Comparison of ENCODE assay signal across 1 cellular context in the genomic region with DNA sequence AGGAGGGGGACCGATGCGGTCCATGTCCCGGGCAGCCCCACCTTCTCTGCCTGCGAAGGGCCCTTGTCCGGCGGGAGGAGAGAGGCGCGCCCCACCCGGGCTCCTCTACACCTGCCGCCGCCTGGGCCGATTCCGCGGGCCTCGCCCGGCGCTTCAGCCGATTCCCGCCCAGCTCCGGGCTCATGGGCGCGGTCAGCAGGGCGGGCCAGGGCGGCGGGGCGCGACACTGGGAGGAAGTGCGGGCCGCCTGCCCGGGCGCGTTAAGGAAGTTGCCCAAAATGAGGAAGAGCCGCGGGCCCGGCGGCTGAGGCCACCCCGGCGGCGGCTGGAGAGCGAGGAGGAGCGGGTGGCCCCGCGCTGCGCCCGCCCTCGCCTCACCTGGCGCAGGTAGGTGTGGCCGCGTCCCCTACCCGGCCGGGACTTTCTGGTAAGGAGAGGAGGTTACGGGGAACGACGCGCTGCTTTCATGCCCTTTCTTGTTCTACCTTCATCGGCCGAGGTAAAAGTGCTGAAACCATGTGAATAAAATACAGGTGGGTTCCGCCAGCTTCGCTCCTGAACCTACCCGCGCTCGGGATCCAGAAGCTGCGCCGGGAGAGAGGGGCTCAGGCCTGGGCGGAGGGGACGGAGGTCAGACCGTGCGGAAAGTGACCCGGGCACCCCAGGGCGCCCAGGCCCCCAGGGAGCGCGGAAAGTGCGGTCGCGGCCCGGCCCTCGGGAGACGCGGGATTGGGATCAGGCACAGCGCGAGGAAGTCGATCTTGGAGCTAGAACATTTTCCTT.
TF ChIP-seq lines count a peak whose summit lies in the region.

A gene (plus strand): TSS at position 313 of the 783 bp plus-strand sequence. CDS start 42,080 bp downstream, outside the sequence.

TF ChIP-seq in K562, 482 proteins besides CTCF, POLR2A, EP300 and RAD21 (continued from another document and continues in another):
- TF ChIP-seq CTBP1 (IDR thresholded peaks at IDR 0.05; ENCODE audit: borderline replicate concordance) (peak; percentile 85), ZNF445 (CRISPR knock-in tag; IDR thresholded peaks at IDR 0.05; ENCODE audit: low read depth) (no peak), RBM15 (IDR thresholded peaks at IDR 0.05; ENCODE audit: insufficient read depth, low read length) (no peak), SPI1 (IDR thresholded peaks at IDR 0.05; ENCODE audit: borderline replicate concordance, low read depth, low read length) (peak; percentile 96), RBM14 (IDR thresholded peaks at IDR 0.05; ENCODE audit: borderline replicate concordance, insufficient read depth, low read depth, low read length) (no peak), KLF1 (tag; IDR thresholded peaks at IDR 0.05) (0 out of 2 replicates have a peak, but pooled peaks have one; percentile 80), CXXC5 (CRISPR knock-in tag; IDR thresholded peaks at IDR 0.05) (peak; percentile 79), ZNF175 (CRISPR knock-in tag; IDR thresholded peaks at IDR 0.05; ENCODE audit: low read depth) (no peak), ZC3H11A (IDR thresholded peaks at IDR 0.05; ENCODE audit: low read depth, low read length) (no peak), ETV6 (IDR thresholded peaks at IDR 0.05; ENCODE audit: borderline replicate concordance in 1 of 2, low read depth in 2 of 2, low read length in 1 of 2) (peak; percentile 56 to 81; a peak in 3 of 4 replicates), ETV6 (CRISPR knock-in tag; IDR thresholded peaks at IDR 0.05; ENCODE audit: borderline replicate concordance) (no peak), TAF1 (IDR thresholded peaks at IDR 0.05; ENCODE audit: control insufficient read depth, extremely low read depth, insufficient read depth, low read length, severe bottlenecking) (peak; percentile 27), SAFB2 (IDR thresholded peaks at IDR 0.05; ENCODE audit: borderline replicate concordance, low read depth, low read length, severe bottlenecking) (no peak), ZNF668 (CRISPR knock-in tag; IDR thresholded peaks at IDR 0.05) (no peak), ARID2 (IDR thresholded peaks at IDR 0.05) (no peak), NFE2L1 (tag; IDR thresholded peaks at IDR 0.05; ENCODE audit: borderline replicate concordance, low read depth) (no peak), GTF2E2 (tag; IDR thresholded peaks at IDR 0.05) (0 out of 2 replicates have a peak, but pooled peaks have one; percentile 31), E2F3 (CRISPR knock-in tag; IDR thresholded peaks at IDR 0.05) (peak; percentile 55; the same call in 1 of the 2 replicates), RBM22 (IDR thresholded peaks at IDR 0.05; ENCODE audit: low read depth, low read length, poor library complexity, severe bottlenecking) (no peak), LCOR (CRISPR knock-in tag; IDR thresholded peaks at IDR 0.05) (no peak), RFX1 (IDR thresholded peaks at IDR 0.05) (no peak), ZNF124 (CRISPR knock-in tag; IDR thresholded peaks at IDR 0.05) (no peak), CBX2 (IDR thresholded peaks at IDR 0.05; ENCODE audit: insufficient read depth, low read length, poor library complexity, severe bottlenecking) (no peak), ZNF347 (CRISPR knock-in tag; IDR thresholded peaks at IDR 0.05; ENCODE audit: low read depth) (no peak), OTX1 (CRISPR knock-in tag; IDR thresholded peaks at IDR 0.05) (no peak), FIP1L1 (IDR thresholded peaks at IDR 0.05; ENCODE audit: low read depth, low read length, poor library complexity, severe bottlenecking) (no peak), POU5F1 (IDR thresholded peaks at IDR 0.05; ENCODE audit: borderline replicate concordance, low read depth, low read length, partially characterized antibody) (no peak)
- TF ChIP-seq, protein P1, sequence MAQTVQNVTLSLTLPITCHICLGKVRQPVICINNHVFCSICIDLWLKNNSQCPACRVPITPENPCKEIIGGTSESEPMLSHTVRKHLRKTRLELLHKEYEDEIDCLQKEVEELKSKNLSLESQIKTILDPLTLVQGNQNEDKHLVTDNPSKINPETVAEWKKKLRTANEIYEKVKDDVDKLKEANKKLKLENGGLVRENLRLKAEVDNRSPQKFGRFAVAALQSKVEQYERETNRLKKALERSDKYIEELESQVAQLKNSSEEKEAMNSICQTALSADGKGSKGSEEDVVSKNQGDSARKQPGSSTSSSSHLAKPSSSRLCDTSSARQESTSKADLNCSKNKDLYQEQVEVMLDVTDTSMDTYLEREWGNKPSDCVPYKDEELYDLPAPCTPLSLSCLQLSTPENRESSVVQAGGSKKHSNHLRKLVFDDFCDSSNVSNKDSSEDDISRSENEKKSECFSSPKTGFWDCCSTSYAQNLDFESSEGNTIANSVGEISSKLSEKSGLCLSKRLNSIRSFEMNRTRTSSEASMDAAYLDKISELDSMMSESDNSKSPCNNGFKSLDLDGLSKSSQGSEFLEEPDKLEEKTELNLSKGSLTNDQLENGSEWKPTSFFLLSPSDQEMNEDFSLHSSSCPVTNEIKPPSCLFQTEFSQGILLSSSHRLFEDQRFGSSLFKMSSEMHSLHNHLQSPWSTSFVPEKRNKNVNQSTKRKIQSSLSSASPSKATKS (CRISPR knock-in tag; IDR thresholded peaks at IDR 0.05): no peak
- TF ChIP-seq, protein P2, sequence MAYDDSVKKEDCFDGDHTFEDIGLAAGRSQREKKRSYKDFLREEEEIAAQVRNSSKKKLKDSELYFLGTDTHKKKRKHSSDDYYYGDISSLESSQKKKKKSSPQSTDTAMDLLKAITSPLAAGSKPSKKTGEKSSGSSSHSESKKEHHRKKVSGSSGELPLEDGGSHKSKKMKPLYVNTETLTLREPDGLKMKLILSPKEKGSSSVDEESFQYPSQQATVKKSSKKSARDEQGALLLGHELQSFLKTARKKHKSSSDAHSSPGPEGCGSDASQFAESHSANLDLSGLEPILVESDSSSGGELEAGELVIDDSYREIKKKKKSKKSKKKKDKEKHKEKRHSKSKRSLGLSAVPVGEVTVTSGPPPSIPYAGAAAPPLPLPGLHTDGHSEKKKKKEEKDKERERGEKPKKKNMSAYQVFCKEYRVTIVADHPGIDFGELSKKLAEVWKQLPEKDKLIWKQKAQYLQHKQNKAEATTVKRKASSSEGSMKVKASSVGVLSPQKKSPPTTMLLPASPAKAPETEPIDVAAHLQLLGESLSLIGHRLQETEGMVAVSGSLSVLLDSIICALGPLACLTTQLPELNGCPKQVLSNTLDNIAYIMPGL (CRISPR knock-in tag; IDR thresholded peaks at IDR 0.05): no peak
- TF ChIP-seq, protein P3, sequence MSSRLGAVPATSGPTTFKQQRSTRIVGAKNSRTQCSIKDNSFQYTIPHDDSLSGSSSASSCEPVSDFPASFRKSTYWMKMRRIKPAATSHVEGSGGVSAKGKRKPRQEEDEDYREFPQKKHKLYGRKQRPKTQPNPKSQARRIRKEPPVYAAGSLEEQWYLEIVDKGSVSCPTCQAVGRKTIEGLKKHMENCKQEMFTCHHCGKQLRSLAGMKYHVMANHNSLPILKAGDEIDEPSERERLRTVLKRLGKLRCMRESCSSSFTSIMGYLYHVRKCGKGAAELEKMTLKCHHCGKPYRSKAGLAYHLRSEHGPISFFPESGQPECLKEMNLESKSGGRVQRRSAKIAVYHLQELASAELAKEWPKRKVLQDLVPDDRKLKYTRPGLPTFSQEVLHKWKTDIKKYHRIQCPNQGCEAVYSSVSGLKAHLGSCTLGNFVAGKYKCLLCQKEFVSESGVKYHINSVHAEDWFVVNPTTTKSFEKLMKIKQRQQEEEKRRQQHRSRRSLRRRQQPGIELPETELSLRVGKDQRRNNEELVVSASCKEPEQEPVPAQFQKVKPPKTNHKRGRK (tag; IDR thresholded peaks at IDR 0.05): no peak
- TF ChIP-seq, protein P4, sequence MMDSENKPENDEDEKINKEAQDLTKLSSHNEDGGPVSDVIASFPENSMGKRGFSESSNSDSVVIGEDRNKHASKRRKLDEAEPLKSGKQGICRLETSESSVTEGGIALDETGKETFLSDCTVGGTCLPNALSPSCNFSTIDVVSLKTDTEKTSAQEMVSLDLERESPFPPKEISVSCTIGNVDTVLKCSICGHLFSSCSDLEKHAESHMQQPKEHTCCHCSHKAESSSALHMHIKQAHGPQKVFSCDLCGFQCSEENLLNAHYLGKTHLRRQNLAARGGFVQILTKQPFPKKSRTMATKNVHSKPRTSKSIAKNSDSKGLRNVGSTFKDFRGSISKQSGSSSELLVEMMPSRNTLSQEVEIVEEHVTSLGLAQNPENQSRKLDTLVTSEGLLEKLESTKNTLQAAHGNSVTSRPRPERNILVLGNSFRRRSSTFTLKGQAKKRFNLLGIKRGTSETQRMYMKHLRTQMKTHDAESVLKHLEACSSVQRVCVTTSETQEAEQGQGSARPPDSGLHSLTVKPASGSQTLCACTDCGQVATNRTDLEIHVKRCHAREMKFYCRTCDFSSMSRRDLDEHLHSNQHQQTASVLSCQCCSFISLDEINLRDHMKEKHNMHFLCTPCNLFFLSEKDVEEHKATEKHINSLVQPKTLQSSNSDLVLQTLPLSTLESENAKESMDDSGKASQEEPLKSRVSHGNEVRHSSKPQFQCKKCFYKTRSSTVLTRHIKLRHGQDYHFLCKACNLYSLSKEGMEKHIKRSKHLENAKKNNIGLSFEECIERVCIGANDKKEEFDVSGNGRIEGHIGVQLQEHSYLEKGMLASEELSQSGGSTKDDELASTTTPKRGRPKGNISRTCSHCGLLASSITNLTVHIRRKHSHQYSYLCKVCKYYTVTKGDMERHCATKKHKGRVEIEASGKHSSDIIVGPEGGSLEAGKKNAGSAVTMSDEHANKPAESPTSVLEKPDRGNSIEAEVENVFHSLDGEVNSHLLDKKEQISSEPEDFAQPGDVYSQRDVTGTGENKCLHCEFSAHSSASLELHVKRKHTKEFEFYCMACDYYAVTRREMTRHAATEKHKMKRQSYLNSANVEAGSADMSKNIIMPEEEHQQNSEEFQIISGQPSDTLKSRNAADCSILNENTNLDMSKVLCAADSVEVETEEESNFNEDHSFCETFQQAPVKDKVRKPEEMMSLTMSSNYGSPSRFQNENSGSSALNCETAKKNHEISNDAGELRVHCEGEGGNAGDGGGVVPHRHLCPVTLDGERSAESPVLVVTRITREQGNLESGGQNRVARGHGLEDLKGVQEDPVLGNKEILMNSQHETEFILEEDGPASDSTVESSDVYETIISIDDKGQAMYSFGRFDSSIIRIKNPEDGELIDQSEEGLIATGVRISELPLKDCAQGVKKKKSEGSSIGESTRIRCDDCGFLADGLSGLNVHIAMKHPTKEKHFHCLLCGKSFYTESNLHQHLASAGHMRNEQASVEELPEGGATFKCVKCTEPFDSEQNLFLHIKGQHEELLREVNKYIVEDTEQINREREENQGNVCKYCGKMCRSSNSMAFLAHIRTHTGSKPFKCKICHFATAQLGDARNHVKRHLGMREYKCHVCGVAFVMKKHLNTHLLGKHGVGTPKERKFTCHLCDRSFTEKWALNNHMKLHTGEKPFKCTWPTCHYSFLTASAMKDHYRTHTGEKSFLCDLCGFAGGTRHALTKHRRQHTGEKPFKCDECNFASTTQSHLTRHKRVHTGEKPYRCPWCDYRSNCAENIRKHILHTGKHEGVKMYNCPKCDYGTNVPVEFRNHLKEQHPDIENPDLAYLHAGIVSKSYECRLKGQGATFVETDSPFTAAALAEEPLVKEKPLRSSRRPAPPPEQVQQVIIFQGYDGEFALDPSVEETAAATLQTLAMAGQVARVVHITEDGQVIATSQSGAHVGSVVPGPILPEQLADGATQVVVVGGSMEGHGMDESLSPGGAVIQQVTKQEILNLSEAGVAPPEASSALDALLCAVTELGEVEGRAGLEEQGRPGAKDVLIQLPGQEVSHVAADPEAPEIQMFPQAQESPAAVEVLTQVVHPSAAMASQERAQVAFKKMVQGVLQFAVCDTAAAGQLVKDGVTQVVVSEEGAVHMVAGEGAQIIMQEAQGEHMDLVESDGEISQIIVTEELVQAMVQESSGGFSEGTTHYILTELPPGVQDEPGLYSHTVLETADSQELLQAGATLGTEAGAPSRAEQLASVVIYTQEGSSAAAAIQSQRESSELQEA (IDR thresholded peaks at IDR 0.05; ENCODE audit: low read depth): no peak
